ENCODE assay signal across 1 cellular context in the genomic region with DNA sequence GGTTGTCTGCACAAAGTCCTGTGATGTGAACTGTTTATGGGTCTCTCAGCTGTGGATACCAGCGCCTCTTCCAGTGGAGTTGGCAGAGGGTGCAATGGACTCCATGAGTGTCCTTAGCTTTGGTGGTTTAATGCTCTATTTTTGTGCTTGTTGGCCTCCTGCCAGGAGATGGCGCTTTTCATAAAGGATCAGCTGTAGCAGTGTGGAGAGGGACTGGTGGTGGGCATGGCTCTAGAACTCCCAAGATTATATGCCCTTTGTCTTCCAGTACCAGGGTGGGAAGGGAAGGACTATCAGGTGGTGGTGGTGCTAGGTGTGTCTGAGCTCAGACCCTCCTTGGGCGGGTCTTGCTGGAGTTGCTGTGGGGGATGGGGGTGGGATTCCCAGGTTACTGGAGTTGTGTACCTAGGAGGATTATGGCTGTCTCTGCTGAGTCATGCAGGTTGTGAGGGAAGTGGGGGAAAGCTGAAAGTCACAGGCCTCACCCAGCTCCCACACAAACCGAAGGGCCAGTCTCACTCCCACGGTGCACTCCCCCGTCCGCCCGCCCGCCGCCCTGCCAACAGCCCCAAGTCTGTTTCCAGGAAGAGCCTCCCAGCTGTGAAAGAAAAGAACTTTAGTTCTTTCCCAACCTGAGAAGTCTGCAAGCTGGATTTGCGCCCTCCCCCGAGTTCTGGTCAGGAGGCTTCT.
TF ChIP-seq lines count a peak whose summit lies in the region.

No MANE protein-coding gene starts in this region.

TF ChIP-seq in K562, 482 proteins besides CTCF, POLR2A, EP300 and RAD21 (continued from another document and continues in another):
- TF ChIP-seq, protein P1, sequence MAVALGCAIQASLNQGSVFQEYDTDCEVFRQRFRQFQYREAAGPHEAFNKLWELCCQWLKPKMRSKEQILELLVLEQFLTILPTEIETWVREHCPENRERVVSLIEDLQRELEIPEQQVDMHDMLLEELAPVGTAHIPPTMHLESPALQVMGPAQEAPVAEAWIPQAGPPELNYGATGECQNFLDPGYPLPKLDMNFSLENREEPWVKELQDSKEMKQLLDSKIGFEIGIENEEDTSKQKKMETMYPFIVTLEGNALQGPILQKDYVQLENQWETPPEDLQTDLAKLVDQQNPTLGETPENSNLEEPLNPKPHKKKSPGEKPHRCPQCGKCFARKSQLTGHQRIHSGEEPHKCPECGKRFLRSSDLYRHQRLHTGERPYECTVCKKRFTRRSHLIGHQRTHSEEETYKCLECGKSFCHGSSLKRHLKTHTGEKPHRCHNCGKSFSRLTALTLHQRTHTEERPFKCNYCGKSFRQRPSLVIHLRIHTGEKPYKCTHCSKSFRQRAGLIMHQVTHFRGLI (CRISPR knock-in tag; IDR thresholded peaks at IDR 0.05) = no peak
- TF ChIP-seq, protein P2, sequence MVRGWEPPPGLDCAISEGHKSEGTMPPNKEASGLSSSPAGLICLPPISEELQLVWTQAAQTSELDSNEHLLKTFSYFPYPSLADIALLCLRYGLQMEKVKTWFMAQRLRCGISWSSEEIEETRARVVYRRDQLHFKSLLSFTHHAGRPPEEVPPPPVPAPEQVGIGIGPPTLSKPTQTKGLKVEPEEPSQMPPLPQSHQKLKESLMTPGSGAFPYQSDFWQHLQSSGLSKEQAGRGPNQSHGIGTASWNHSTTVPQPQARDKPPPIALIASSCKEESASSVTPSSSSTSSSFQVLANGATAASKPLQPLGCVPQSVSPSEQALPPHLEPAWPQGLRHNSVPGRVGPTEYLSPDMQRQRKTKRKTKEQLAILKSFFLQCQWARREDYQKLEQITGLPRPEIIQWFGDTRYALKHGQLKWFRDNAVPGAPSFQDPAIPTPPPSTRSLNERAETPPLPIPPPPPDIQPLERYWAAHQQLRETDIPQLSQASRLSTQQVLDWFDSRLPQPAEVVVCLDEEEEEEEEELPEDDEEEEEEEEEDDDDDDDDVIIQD (CRISPR knock-in tag; IDR thresholded peaks at IDR 0.05) = no peak
- no peak for TF ChIP-seq NBN (IDR thresholded peaks at IDR 0.05; ENCODE audit: low read depth)
- TF ChIP-seq ADNP (tag; IDR thresholded peaks at IDR 0.05) = no peak
- TF ChIP-seq ZNF197 (CRISPR knock-in tag; IDR thresholded peaks at IDR 0.05; ENCODE audit: low read depth) = no peak
- TF ChIP-seq FOXJ3 (CRISPR knock-in tag; IDR thresholded peaks at IDR 0.05) = no peak
- TF ChIP-seq FOXA3 (CRISPR knock-in tag; conservative IDR thresholded peaks at IDR 0.05 in 1 of 2, IDR thresholded peaks at IDR 0.05 in 1 of 2) = no peak
- no peak for TF ChIP-seq ZNF354B (CRISPR knock-in tag; IDR thresholded peaks at IDR 0.05)
- TF ChIP-seq MAFK (IDR thresholded peaks at IDR 0.05; ENCODE audit: low read length) = peak; percentile 22; the same call in 1 of the 2 replicates
- TF ChIP-seq ZNF134 (CRISPR knock-in tag; conservative IDR thresholded peaks at IDR 0.05) = no peak
- no peak for TF ChIP-seq PPARD (CRISPR knock-in tag; IDR thresholded peaks at IDR 0.05)
- TF ChIP-seq ZNF140 (CRISPR knock-in tag; IDR thresholded peaks at IDR 0.05) = no peak
- TF ChIP-seq CBX3 (IDR thresholded peaks at IDR 0.05; ENCODE audit: borderline replicate concordance in 1 of 2, low read length in 2 of 2) = no peak
- TF ChIP-seq, protein P3, sequence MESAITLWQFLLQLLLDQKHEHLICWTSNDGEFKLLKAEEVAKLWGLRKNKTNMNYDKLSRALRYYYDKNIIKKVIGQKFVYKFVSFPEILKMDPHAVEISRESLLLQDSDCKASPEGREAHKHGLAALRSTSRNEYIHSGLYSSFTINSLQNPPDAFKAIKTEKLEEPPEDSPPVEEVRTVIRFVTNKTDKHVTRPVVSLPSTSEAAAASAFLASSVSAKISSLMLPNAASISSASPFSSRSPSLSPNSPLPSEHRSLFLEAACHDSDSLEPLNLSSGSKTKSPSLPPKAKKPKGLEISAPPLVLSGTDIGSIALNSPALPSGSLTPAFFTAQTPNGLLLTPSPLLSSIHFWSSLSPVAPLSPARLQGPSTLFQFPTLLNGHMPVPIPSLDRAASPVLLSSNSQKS (CRISPR knock-in tag; IDR thresholded peaks at IDR 0.05) = no peak
- no peak for TF ChIP-seq ZNF311 (CRISPR knock-in tag; IDR thresholded peaks at IDR 0.05)
- TF ChIP-seq MYBL2 (IDR thresholded peaks at IDR 0.05; ENCODE audit: low read depth) = no peak
- no peak for TF ChIP-seq MYBL2 (CRISPR knock-in tag; IDR thresholded peaks at IDR 0.05; ENCODE audit: borderline replicate concordance)
- no peak for TF ChIP-seq ELF2 (CRISPR knock-in tag; IDR thresholded peaks at IDR 0.05)
- TF ChIP-seq, protein P4, sequence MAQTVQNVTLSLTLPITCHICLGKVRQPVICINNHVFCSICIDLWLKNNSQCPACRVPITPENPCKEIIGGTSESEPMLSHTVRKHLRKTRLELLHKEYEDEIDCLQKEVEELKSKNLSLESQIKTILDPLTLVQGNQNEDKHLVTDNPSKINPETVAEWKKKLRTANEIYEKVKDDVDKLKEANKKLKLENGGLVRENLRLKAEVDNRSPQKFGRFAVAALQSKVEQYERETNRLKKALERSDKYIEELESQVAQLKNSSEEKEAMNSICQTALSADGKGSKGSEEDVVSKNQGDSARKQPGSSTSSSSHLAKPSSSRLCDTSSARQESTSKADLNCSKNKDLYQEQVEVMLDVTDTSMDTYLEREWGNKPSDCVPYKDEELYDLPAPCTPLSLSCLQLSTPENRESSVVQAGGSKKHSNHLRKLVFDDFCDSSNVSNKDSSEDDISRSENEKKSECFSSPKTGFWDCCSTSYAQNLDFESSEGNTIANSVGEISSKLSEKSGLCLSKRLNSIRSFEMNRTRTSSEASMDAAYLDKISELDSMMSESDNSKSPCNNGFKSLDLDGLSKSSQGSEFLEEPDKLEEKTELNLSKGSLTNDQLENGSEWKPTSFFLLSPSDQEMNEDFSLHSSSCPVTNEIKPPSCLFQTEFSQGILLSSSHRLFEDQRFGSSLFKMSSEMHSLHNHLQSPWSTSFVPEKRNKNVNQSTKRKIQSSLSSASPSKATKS (CRISPR knock-in tag; IDR thresholded peaks at IDR 0.05) = no peak
- no peak for TF ChIP-seq ZNF551 (CRISPR knock-in tag; IDR thresholded peaks at IDR 0.05)
- TF ChIP-seq ZNF696 (CRISPR knock-in tag; conservative IDR thresholded peaks at IDR 0.05) = no peak
- TF ChIP-seq SRSF1 (IDR thresholded peaks at IDR 0.05; ENCODE audit: low read depth, low read length) = no peak
- TF ChIP-seq, protein P5, sequence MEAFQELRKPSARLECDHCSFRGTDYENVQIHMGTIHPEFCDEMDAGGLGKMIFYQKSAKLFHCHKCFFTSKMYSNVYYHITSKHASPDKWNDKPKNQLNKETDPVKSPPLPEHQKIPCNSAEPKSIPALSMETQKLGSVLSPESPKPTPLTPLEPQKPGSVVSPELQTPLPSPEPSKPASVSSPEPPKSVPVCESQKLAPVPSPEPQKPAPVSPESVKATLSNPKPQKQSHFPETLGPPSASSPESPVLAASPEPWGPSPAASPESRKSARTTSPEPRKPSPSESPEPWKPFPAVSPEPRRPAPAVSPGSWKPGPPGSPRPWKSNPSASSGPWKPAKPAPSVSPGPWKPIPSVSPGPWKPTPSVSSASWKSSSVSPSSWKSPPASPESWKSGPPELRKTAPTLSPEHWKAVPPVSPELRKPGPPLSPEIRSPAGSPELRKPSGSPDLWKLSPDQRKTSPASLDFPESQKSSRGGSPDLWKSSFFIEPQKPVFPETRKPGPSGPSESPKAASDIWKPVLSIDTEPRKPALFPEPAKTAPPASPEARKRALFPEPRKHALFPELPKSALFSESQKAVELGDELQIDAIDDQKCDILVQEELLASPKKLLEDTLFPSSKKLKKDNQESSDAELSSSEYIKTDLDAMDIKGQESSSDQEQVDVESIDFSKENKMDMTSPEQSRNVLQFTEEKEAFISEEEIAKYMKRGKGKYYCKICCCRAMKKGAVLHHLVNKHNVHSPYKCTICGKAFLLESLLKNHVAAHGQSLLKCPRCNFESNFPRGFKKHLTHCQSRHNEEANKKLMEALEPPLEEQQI (IDR thresholded peaks at IDR 0.05) = no peak
- TF ChIP-seq, protein P6, sequence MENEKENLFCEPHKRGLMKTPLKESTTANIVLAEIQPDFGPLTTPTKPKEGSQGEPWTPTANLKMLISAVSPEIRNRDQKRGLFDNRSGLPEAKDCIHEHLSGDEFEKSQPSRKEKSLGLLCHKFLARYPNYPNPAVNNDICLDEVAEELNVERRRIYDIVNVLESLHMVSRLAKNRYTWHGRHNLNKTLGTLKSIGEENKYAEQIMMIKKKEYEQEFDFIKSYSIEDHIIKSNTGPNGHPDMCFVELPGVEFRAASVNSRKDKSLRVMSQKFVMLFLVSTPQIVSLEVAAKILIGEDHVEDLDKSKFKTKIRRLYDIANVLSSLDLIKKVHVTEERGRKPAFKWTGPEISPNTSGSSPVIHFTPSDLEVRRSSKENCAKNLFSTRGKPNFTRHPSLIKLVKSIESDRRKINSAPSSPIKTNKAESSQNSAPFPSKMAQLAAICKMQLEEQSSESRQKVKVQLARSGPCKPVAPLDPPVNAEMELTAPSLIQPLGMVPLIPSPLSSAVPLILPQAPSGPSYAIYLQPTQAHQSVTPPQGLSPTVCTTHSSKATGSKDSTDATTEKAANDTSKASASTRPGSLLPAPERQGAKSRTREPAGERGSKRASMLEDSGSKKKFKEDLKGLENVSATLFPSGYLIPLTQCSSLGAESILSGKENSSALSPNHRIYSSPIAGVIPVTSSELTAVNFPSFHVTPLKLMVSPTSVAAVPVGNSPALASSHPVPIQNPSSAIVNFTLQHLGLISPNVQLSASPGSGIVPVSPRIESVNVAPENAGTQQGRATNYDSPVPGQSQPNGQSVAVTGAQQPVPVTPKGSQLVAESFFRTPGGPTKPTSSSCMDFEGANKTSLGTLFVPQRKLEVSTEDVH (IDR thresholded peaks at IDR 0.05; ENCODE audit: low read depth, partially characterized antibody) = no peak
- TF ChIP-seq RUNX1 (IDR thresholded peaks at IDR 0.05; ENCODE audit: low read depth) = no peak
- TF ChIP-seq U2AF1 (optimal IDR thresholded peaks at IDR 0.05; ENCODE audit: low read depth, low read length) = no peak
- 0 out of 2 replicates have a peak, but pooled peaks have one; percentile 41 for TF ChIP-seq SMARCA4 (IDR thresholded peaks at IDR 0.05)
- TF ChIP-seq NCOR1 (IDR thresholded peaks at IDR 0.05) = no peak
- peak; percentile 44; the same call in 1 of the 2 replicates for TF ChIP-seq RNF2 (IDR thresholded peaks at IDR 0.05)
- peak; percentile 91 for TF ChIP-seq NFIC (IDR thresholded peaks at IDR 0.05)
- no peak for TF ChIP-seq TARDBP (IDR thresholded peaks at IDR 0.05)
- no peak for TF ChIP-seq FOXK1 (CRISPR knock-in tag; IDR thresholded peaks at IDR 0.05; ENCODE audit: borderline replicate concordance)
- TF ChIP-seq, protein P7, sequence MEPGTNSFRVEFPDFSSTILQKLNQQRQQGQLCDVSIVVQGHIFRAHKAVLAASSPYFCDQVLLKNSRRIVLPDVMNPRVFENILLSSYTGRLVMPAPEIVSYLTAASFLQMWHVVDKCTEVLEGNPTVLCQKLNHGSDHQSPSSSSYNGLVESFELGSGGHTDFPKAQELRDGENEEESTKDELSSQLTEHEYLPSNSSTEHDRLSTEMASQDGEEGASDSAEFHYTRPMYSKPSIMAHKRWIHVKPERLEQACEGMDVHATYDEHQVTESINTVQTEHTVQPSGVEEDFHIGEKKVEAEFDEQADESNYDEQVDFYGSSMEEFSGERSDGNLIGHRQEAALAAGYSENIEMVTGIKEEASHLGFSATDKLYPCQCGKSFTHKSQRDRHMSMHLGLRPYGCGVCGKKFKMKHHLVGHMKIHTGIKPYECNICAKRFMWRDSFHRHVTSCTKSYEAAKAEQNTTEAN (CRISPR knock-in tag; IDR thresholded peaks at IDR 0.05) = no peak
- TF ChIP-seq HMG20A (CRISPR knock-in tag; conservative IDR thresholded peaks at IDR 0.05) = no peak
- no peak for TF ChIP-seq PYGO2 (tag; IDR thresholded peaks at IDR 0.05)
- TF ChIP-seq DMBX1 (CRISPR knock-in tag; IDR thresholded peaks at IDR 0.05; ENCODE audit: borderline replicate concordance) = no peak
- TF ChIP-seq ZNF253 (CRISPR knock-in tag; conservative IDR thresholded peaks at IDR 0.05) = no peak
- no peak for TF ChIP-seq TFAM (CRISPR knock-in tag; conservative IDR thresholded peaks at IDR 0.05)
- no peak for TF ChIP-seq MXI1 (IDR thresholded peaks at IDR 0.05; ENCODE audit: low read depth, low read length)
- no peak for TF ChIP-seq ZNF717 (CRISPR knock-in tag; IDR thresholded peaks at IDR 0.05)
- no peak for TF ChIP-seq PHF8 (IDR thresholded peaks at IDR 0.05; ENCODE audit: borderline replicate concordance, low read length)
- TF ChIP-seq, protein P8, sequence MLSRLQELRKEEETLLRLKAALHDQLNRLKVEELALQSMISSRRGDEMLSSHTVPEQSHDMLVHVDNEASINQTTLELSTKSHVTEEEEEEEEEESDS (CRISPR knock-in tag; IDR thresholded peaks at IDR 0.05) = no peak
- TF ChIP-seq, protein P9, sequence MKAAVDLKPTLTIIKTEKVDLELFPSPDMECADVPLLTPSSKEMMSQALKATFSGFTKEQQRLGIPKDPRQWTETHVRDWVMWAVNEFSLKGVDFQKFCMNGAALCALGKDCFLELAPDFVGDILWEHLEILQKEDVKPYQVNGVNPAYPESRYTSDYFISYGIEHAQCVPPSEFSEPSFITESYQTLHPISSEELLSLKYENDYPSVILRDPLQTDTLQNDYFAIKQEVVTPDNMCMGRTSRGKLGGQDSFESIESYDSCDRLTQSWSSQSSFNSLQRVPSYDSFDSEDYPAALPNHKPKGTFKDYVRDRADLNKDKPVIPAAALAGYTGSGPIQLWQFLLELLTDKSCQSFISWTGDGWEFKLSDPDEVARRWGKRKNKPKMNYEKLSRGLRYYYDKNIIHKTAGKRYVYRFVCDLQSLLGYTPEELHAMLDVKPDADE (conservative IDR thresholded peaks at IDR 0.05; ENCODE audit: control insufficient read depth, low read depth, low read length) = no peak
- TF ChIP-seq ZNF24 (IDR thresholded peaks at IDR 0.05) = no peak
- TF ChIP-seq HDAC1 (IDR thresholded peaks at IDR 0.05) = peak in 1 of 2 experiments; percentile 10; a peak in 1 of 4 replicates
- TF ChIP-seq RAD51 (IDR thresholded peaks at IDR 0.05; ENCODE audit: borderline replicate concordance, low read depth) = no peak
- no peak for TF ChIP-seq XRCC3 (IDR thresholded peaks at IDR 0.05)
- no peak for TF ChIP-seq IRF2 (CRISPR knock-in tag; IDR thresholded peaks at IDR 0.05)
- TF ChIP-seq MCM7 (IDR thresholded peaks at IDR 0.05) = no peak
- TF ChIP-seq TEAD2 (tag; IDR thresholded peaks at IDR 0.05) = no peak
- no peak for TF ChIP-seq SRSF3 (IDR thresholded peaks at IDR 0.05; ENCODE audit: insufficient read depth, low read length)
- TF ChIP-seq MCM3 (IDR thresholded peaks at IDR 0.05) = no peak
- TF ChIP-seq, protein P10, sequence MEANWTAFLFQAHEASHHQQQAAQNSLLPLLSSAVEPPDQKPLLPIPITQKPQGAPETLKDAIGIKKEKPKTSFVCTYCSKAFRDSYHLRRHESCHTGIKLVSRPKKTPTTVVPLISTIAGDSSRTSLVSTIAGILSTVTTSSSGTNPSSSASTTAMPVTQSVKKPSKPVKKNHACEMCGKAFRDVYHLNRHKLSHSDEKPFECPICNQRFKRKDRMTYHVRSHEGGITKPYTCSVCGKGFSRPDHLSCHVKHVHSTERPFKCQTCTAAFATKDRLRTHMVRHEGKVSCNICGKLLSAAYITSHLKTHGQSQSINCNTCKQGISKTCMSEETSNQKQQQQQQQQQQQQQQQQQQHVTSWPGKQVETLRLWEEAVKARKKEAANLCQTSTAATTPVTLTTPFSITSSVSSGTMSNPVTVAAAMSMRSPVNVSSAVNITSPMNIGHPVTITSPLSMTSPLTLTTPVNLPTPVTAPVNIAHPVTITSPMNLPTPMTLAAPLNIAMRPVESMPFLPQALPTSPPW (CRISPR knock-in tag; IDR thresholded peaks at IDR 0.05) = peak; percentile 63; the same call in 1 of the 2 replicates
- no peak for TF ChIP-seq HOXB6 (CRISPR knock-in tag; IDR thresholded peaks at IDR 0.05; ENCODE audit: borderline replicate concordance)
- no peak for TF ChIP-seq PHF20 (IDR thresholded peaks at IDR 0.05; ENCODE audit: partially characterized antibody)
